ENCODE assay signal across 8 cellular contexts in the genomic region with DNA sequence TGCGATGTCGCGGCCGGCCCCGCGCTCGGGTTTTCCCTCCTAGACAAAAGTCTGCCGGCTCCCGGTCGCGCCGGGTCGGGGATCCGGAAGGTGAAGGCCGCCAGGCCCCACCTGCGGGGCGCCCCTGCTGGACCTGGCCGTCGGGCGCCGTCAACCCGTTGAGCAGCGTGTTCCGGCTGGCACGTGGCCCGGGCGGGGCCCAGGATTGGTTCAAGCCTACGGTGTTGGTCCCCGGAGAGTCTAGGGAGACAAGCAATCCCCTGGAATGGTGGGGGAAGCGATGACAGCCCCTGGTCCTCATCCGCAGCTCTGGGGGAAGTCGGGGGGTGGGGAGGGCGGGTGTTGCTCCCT.
DNase-seq lines count a peak whose midpoint lies in the region; ATAC-seq and TF ChIP-seq lines count a peak whose summit lies in the region.
"Not testable (repeated sequence)": the region's sequence is repeated elsewhere in the genome, so short reads cannot be mapped to it uniquely, and the experiment has no call there.

No MANE protein-coding gene starts in this region.

- not testable (repeated sequence) for TF ChIP-seq POLR2A in gastroesophageal sphincter (IDR thresholded peaks at IDR 0.05)

- not testable (repeated sequence) for H3K27ac ChIP-seq in CD4-positive, CD25-positive, alpha-beta regulatory T cell (ENCODE audit: insufficient read depth, low read length, poor library complexity, severe bottlenecking); gastroesophageal sphincter

- H3K27me3 Mint-ChIP-seq in CD4-positive, CD25-positive, alpha-beta regulatory T cell; T-cell: not testable (repeated sequence)

- H3K4me3 Mint-ChIP-seq in CD4-positive, CD25-positive, alpha-beta regulatory T cell; T-cell: not testable (repeated sequence)

- WGBS in gastroesophageal sphincter (ENCODE audit: low coverage in 1 of 2), 2 donors = no CpG with 5 or more reads among the region's 33 CpGs

- not testable (repeated sequence) for TF ChIP-seq EP300 in gastroesophageal sphincter (IDR thresholded peaks at IDR 0.05)

- peak; percentile 66 to 75 for ATAC-seq in CD4-positive, CD25-positive, alpha-beta regulatory T cell (ENCODE audit: low read depth in 2 of 2)
- peak; percentile 82 for ATAC-seq in GM19025 (IDR thresholded peaks at IDR 0.05; ENCODE audit: low read depth, unreplicated experiment)
- ATAC-seq in GM21526 (IDR thresholded peaks at IDR 0.05; ENCODE audit: low FRiP score, unreplicated experiment) = peak; percentile 66
- ATAC-seq in HG02852 (IDR thresholded peaks at IDR 0.05; ENCODE audit: unreplicated experiment) = peak; percentile 69
- peak; percentile 75 for ATAC-seq in HG03196 (IDR thresholded peaks at IDR 0.05; ENCODE audit: unreplicated experiment)
- ATAC-seq in T-cell (replicated peaks in 1 of 4) = peak; percentile 66 to 80 (median 71)
- peak; percentile 80 for ATAC-seq in gastroesophageal sphincter
- peak; percentile 80 for ATAC-seq in omental fat pad (ENCODE audit: low FRiP score)

- not testable (repeated sequence) for TF ChIP-seq CTCF in gastroesophageal sphincter (IDR thresholded peaks at IDR 0.05); omental fat pad (IDR thresholded peaks at IDR 0.05)

- not testable (repeated sequence) for H3K36me3 ChIP-seq in CD4-positive, CD25-positive, alpha-beta regulatory T cell (ENCODE audit: control insufficient read depth, insufficient read depth, low read length); gastroesophageal sphincter

- H3K27ac Mint-ChIP-seq in CD4-positive, CD25-positive, alpha-beta regulatory T cell; T-cell: not testable (repeated sequence)

- not testable (repeated sequence) for H3K27me3 ChIP-seq in CD4-positive, CD25-positive, alpha-beta regulatory T cell (ENCODE audit: control insufficient read depth, insufficient read depth, low read length); gastroesophageal sphincter

- not testable (repeated sequence) for H3K4me1 Mint-ChIP-seq in CD4-positive, CD25-positive, alpha-beta regulatory T cell; T-cell

- not testable (repeated sequence) for H3K36me3 Mint-ChIP-seq in CD4-positive, CD25-positive, alpha-beta regulatory T cell; T-cell

- H3K9me3 Mint-ChIP-seq in CD4-positive, CD25-positive, alpha-beta regulatory T cell; T-cell: not testable (repeated sequence)

- POLR2A ChIA-PET in T-cell (lab: Charles Lee) = not testable (repeated sequence)

- CTCF ChIA-PET in T-cell (lab: Charles Lee) = not testable (repeated sequence)

- not testable (repeated sequence) for H3K4me1 ChIP-seq in CD4-positive, CD25-positive, alpha-beta regulatory T cell (ENCODE audit: control insufficient read depth, insufficient read depth, low read length, poor library complexity, severe bottlenecking); gastroesophageal sphincter

- DNase-seq in CD4-positive, CD25-positive, alpha-beta regulatory T cell; T-cell; omental fat pad (ENCODE audit: low spot score): not testable (repeated sequence)

- not testable (repeated sequence) for H3K9me3 ChIP-seq in CD4-positive, CD25-positive, alpha-beta regulatory T cell (ENCODE audit: control insufficient read depth in 2 of 2, low read length in 2 of 2); gastroesophageal sphincter

- not testable (repeated sequence) for H3K4me3 ChIP-seq in CD4-positive, CD25-positive, alpha-beta regulatory T cell (ENCODE audit: low read depth, low read length); gastroesophageal sphincter
